In the genomic region with DNA sequence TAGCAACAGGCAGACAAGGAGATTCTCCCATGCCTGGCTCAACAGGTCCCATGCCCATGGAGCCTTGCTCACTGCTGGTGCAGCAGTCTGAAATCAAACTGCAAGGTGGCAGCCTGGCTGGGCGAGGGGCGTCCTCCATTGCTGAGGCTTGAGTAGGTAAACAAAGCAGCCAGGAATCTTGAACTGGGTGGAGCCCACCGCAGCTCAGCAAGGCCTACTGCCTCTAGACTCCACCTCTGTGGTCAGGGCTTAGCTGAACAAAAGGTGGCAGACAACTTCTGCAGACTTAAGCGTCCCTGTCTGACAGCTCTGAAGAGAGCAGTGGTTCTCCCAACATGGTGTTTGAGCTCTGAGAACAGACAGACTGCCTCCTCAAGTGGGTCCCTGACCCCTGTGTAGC, we compare ENCODE assay signal across 2 cellular contexts. TPM values are rescaled to one million over a fixed set of nuclear protein-coding genes. Genes with fewer than 3 reads are reported as not detected.
"Had no signal": no experiment of that assay in that cellular context is flagged by ENCODE, and none has a peak within 500 bp of the region (broad histone marks: within the 10 kb centered on the region; RNA-seq: fewer than 3 reads in every experiment).

No MANE protein-coding gene starts in this region.

RNA-seq across cellular contexts. Expression of gene COL8A1, which starts 49.2 kb away (rescaled TPM):
- total RNA-seq: HepG2 had no signal
- polyA plus RNA-seq: HepG2, IgD-negative memory B cell had no signal
